In the genomic region with DNA sequence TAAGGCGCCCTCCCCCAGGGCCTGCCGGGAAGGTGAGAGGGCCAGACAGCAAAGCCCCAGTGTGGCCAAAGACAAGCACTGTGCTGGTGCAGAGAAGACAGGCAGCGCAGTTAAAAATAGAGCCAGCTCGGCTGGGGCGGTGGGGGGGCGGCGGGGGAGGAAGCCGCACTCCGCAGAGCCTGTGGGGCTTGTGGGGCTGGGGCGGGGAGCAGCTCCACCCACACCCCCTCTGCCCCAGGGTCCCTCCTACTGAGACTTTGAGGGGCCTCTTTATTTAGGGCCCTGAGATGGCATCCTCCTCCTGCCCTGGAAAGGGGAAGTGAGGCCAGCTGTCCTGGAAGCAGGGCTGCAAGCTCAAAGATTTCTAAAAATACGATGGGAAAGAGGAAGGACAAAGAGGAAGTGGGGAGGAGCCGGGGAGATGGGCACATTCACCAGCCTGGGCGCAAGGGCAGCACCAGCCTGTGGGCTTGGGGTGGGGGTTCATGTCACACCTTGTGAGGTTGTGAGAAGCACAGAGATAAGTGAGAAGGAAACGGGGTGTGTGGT, we compare ENCODE assay signal across 8 cellular contexts. TPM values are rescaled to one million over a fixed set of nuclear protein-coding genes. Genes with fewer than 3 reads are reported as not detected.
DNase-seq lines count a peak whose midpoint lies in the region; ATAC-seq, FAIRE-seq and TF ChIP-seq lines count a peak whose summit lies in the region.

No MANE protein-coding gene starts in this region.

- H3K36me3 ChIP-seq in GM12878 (ENCODE audit: control insufficient read depth in 2 of 2, insufficient read depth in 2 of 2, low read length in 1 of 2): no peaks in the 10 kb centered on the region
- peaks cover 45% of the 10 kb centered on the region for H3K36me3 ChIP-seq in neutrophil

- POLR2A ChIA-PET in GM12878 (lab: Charles Lee): interaction anchor here (0.6 to 3.2 kb wide), 8 partner anchors 11 to 147 kb away, joined by 3 to 12 read pairs (median 4); no protein-coding TSS in a partner anchor

- WGBS in GM12878 (ENCODE audit: insufficient coverage, insufficient replicate concordance, low lambda C conversion rate, missing lambda C conversion rate): 2% methylated on average over 13 of the region's 14 CpGs

- intact Hi-C loops in GM12878 (cut with micrococcal nuclease; ENCODE audit: unreplicated experiment): loop anchor here (1.0 kb wide), 1 partner anchor 21 kb away; no protein-coding TSS in a partner anchor

- H4K20me1 ChIP-seq in GM12878 (ENCODE audit: control insufficient read depth, insufficient read depth): no peaks in the 10 kb centered on the region; the same call in 1 of the 2 replicates

- CTCF ChIA-PET in GM12878 (lab: Yijun Ruan, JAX): interaction anchor here (0.8 to 11.1 kb wide), 9 partner anchors 14 to 240 kb away, joined by 3 to 124 read pairs (median 4); no protein-coding TSS in a partner anchor

- no peaks in the 10 kb centered on the region for H3K9me3 ChIP-seq in GM12878 (replicated peaks; ENCODE audit: control insufficient read depth, insufficient read depth, low read length)
- no peaks in the 10 kb centered on the region for H3K9me3 ChIP-seq in neutrophil

- DNase-seq in GM12878 (ENCODE audit: low read depth, low spot score) (peak; percentile 68), HuH-7.5 (ENCODE audit: low spot score) (no peak), HK-2 (ENCODE audit: unreplicated experiment) (no peak), NCI-H82 treated with DMSO at 0.1 percent for 48 hours (lab: John Stamatoyannopoulos, UW; ENCODE audit: unreplicated experiment) (no peak), HPDE6-E6E7 (ENCODE audit: extremely low spot score) (no peak)

- RAD21 ChIA-PET in GM12878 (lab: Charles Lee; ENCODE audit: unreplicated experiment): interaction anchor here (0.7 to 3.2 kb wide), 8 partner anchors 16 to 123 kb away, joined by 3 to 17 read pairs (median 4); no protein-coding TSS in a partner anchor

- no peak for TF ChIP-seq RAD21 in GM12878 (IDR thresholded peaks at IDR 0.05; ENCODE audit: insufficient read depth, low read depth, low read length)

- in situ Hi-C loops in GM12878 (cut with MboI): no loop called here

- peak overlapping the region; percentile 69 for H3K4me3 ChIP-seq in GM12878
- H3K4me3 ChIP-seq in neutrophil (ENCODE audit: low read depth in 1 of 2, low read length in 1 of 2): peak overlapping the region; percentile 84 to 99

- peaks cover 18% of the 10 kb centered on the region for H3K79me2 ChIP-seq in GM12878 (ENCODE audit: control insufficient read depth, insufficient read depth, low read length)

- no TSS peak for BruUV-seq in GM12878 (replicated peaks; lab: Mats Ljungman, UMichigan)

- no peak for FAIRE-seq in GM12878 (lab: Jason Lieb, UNC)

- TF ChIP-seq EP300 in GM12878 (IDR thresholded peaks at IDR 0.05; ENCODE audit: borderline replicate concordance in 1 of 2, control insufficient read depth in 1 of 2, low read depth in 2 of 2, low read length in 2 of 2): no peak

- SMC1A ChIA-PET in GM12878 (lab: Charles Lee; ENCODE audit: uncharacterized antibody, unreplicated experiment): interaction anchor here (0.9 to 4.5 kb wide), 11 partner anchors 12 to 85 kb away, joined by 3 to 22 read pairs (median 3); a partner anchor contains a TSS

- ATAC-seq in GM12878: peak; percentile 76

- H3K9ac ChIP-seq in GM12878 (ENCODE audit: control insufficient read depth, insufficient read depth, low read length): peak overlapping the region; percentile 72

- TF ChIP-seq POLR2A in GM18526 (IDR thresholded peaks at IDR 0.05; ENCODE audit: extremely low read depth, insufficient read length) (peak; percentile 34), Raji (IDR thresholded peaks at IDR 0.05; ENCODE audit: insufficient read depth, low read depth, low read length) (0 out of 2 replicates have a peak, but pooled peaks have one; percentile 19), GM12878 (IDR thresholded peaks at IDR 0.05; ENCODE audit: low read depth, low read length) (peak; percentile 47; the same call in 1 of the 2 replicates)

- H3K4me1 ChIP-seq in GM12878 (ENCODE audit: control insufficient read depth, insufficient read depth, low read length) (peaks cover 33% of the 10 kb centered on the region), neutrophil (ENCODE audit: control insufficient read depth in 1 of 2, insufficient read depth in 1 of 2, low read depth in 1 of 2, low read length in 1 of 2) (peaks cover 67 to 78% of the 10 kb centered on the region in 2 experiments)

- H3K27ac ChIP-seq in GM12878 (ENCODE audit: control insufficient read depth, insufficient read depth): peak overlapping the region; percentile 93
- peak overlapping the region; percentile 99 for H3K27ac ChIP-seq in neutrophil

- H2AFZ ChIP-seq in GM12878 (ENCODE audit: control insufficient read depth, low read depth, low read length): no peak overlapping the region

- H3K4me2 ChIP-seq in GM12878 (ENCODE audit: control insufficient read depth, insufficient read depth): peak overlapping the region; percentile 100

- TF ChIP-seq CTCF in GM12878 (IDR thresholded peaks at IDR 0.05 in 2 of 3, conservative IDR thresholded peaks at IDR 0.05 in 1 of 3; ENCODE audit: control insufficient read depth in 2 of 3, extremely low read depth in 1 of 3, insufficient read depth in 1 of 3, low read depth in 3 of 3, low read length in 3 of 3) (no peak), neutrophil (IDR thresholded peaks at IDR 0.05) (peak; percentile 28)

- H3K27me3 ChIP-seq in GM12878 (replicated peaks in 1 of 2; ENCODE audit: control insufficient read depth in 2 of 2, insufficient read depth in 2 of 2, low read length in 1 of 2) (no peaks in the 10 kb centered on the region), neutrophil (no peaks in the 10 kb centered on the region)

TF ChIP-seq in GM12878, 131 proteins besides CTCF, POLR2A, EP300 and RAD21 (continues in another document):
- TF ChIP-seq HCFC1 (IDR thresholded peaks at IDR 0.05; ENCODE audit: low read length) (no peak), SMARCA5 (IDR thresholded peaks at IDR 0.05) (no peak), ZNF274 (IDR thresholded peaks at IDR 0.05; ENCODE audit: insufficient read depth, insufficient read length) (no peak), ZNF24 (IDR thresholded peaks at IDR 0.05) (no peak)
- TF ChIP-seq, protein P1, sequence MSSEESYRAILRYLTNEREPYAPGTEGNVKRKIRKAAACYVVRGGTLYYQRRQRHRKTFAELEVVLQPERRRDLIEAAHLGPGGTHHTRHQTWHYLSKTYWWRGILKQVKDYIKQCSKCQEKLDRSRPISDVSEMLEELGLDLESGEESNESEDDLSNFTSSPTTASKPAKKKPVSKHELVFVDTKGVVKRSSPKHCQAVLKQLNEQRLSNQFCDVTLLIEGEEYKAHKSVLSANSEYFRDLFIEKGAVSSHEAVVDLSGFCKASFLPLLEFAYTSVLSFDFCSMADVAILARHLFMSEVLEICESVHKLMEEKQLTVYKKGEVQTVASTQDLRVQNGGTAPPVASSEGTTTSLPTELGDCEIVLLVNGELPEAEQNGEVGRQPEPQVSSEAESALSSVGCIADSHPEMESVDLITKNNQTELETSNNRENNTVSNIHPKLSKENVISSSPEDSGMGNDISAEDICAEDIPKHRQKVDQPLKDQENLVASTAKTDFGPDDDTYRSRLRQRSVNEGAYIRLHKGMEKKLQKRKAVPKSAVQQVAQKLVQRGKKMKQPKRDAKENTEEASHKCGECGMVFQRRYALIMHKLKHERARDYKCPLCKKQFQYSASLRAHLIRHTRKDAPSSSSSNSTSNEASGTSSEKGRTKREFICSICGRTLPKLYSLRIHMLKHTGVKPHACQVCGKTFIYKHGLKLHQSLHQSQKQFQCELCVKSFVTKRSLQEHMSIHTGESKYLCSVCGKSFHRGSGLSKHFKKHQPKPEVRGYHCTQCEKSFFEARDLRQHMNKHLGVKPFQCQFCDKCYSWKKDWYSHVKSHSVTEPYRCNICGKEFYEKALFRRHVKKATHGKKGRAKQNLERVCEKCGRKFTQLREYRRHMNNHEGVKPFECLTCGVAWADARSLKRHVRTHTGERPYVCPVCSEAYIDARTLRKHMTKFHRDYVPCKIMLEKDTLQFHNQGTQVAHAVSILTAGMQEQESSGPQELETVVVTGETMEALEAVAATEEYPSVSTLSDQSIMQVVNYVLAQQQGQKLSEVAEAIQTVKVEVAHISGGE (CRISPR knock-in tag; IDR thresholded peaks at IDR 0.05): no peak

RNA-seq across cellular contexts. Expression of a gene that starts 2.6 kb away (rescaled TPM):
- 94.2 and 114 TPM in 2 replicates for total RNA-seq in GM12878 (2013; cell fraction: nucleolus; rRNA removed)
- total RNA-seq in GM12878 (2014; rRNA removed) (23.2 TPM in 2 replicates), GM12878 (2014; rRNA removed; fragmentation: Illumina TruSeq; extraction: Trizol) (17.2 and 18.3 TPM in 2 replicates), GM12878 (2021) (25.8 and 26.0 TPM in 2 replicates)
- 7.0 TPM for polyA plus RNA-seq in GM12878 (2011; ENCODE audit: low read depth)
- polyA plus RNA-seq in GM12878 (2011; rRNA removed) (19.4 and 24.1 TPM in 2 replicates), GM12878 (2014; fragmentation: Illumina TruSeq; extraction: Trizol) (9.1 and 16.6 TPM in 2 replicates), GM12878 (2014; fragmentation: Nextera tagmentation; extraction: Ambion mirVana) (1 to 10 TPM; 1.5 to 1.8 TPM), GM12878 (2014; rRNA removed) (23.6 and 27.3 TPM in 2 replicates), GM12878 (2016; fragmentation: Nextera tagmentation; extraction: Ambion mirVana) (10 to 100 TPM; 12.4 TPM)
- polyA plus RNA-seq in GM12878 (2011; cell fraction: cytosol; rRNA removed): 22.7 and 30.1 TPM in 2 replicates
- polyA plus RNA-seq in GM12878 (2011; cell fraction: nucleus; rRNA removed): 148 and 167 TPM in 2 replicates
- polyA plus RNA-seq in GM12878 (2012): 15.7 and 21.2 TPM in 2 replicates
- 14.9 and 23.6 TPM in 2 replicates for polyA minus RNA-seq in GM12878 (2011; rRNA and poly(A)+ RNA removed)
- polyA minus RNA-seq in GM12878 (2011; cell fraction: cytosol; rRNA and poly(A)+ RNA removed): 5.5 and 6.7 TPM in 2 replicates
- 23.1 and 31.4 TPM in 2 replicates for polyA minus RNA-seq in GM12878 (2011; cell fraction: nucleus; rRNA and poly(A)+ RNA removed)

RNA-seq across cellular contexts. Expression of a gene that starts 40.8 kb away (rescaled TPM):
- 143 and 150 TPM in 2 replicates for total RNA-seq in GM12878 (2013; cell fraction: nucleolus; rRNA removed)
- total RNA-seq in GM12878 (2014; rRNA removed) (251 and 282 TPM in 2 replicates), GM12878 (2014; rRNA removed; fragmentation: Illumina TruSeq; extraction: Trizol) (135 and 149 TPM in 2 replicates), GM12878 (2021) (382 and 386 TPM in 2 replicates)
- 314 TPM for polyA plus RNA-seq in GM12878 (2011; ENCODE audit: low read depth)
- polyA plus RNA-seq in GM12878 (2011; rRNA removed) (84.4 and 296 TPM in 2 replicates), GM12878 (2014; fragmentation: Illumina TruSeq; extraction: Trizol) (166 and 339 TPM in 2 replicates), GM12878 (2014; fragmentation: Nextera tagmentation; extraction: Ambion mirVana) (100 to 1,000 TPM; 102 to 108 TPM), GM12878 (2014; rRNA removed) (313 and 369 TPM in 2 replicates), GM12878 (2016; fragmentation: Nextera tagmentation; extraction: Ambion mirVana) (100 to 1,000 TPM; 320 to 330 TPM)
- 317 and 416 TPM in 2 replicates for polyA plus RNA-seq in GM12878 (2011; cell fraction: cytosol; rRNA removed)
- 561 and 566 TPM in 2 replicates for polyA plus RNA-seq in GM12878 (2011; cell fraction: nucleus; rRNA removed)
- polyA plus RNA-seq in GM12878 (2012): 512 and 607 TPM in 2 replicates
- 200 and 233 TPM in 2 replicates for polyA minus RNA-seq in GM12878 (2011; rRNA and poly(A)+ RNA removed)
- 155 and 158 TPM in 2 replicates for polyA minus RNA-seq in GM12878 (2011; cell fraction: cytosol; rRNA and poly(A)+ RNA removed)
- 185 and 303 TPM in 2 replicates for polyA minus RNA-seq in GM12878 (2011; cell fraction: nucleus; rRNA and poly(A)+ RNA removed)
